1 cellular context compared by ENCODE assay signal in the genomic region with DNA sequence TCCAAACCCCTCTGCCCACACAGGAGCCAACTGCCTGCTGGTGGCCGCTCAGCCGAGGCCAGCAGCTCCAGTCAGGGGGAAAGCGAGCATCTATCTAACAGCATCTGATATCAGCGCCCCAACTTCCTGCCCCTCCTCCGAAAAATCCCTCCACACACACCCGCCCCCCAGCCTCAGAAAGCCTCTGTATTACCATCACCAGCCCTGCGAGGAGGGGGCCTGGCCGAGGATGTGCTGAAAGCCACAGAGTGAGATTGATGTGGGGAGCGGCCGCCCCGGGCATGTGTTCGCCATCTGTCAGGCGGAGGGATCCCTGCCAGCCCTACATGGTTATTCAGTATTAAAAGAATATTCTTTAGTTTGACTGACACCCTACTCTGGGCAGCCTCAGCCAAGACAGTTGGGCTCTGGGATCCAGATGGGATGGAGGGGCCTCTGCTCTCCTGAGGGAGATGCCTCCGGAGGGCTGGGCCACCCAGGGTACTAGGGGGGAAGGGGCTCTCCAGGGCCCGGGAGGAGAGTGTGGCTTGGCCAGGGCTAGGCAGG.
TF ChIP-seq lines count a peak whose summit lies in the region.

No MANE protein-coding gene starts in this region.

TF ChIP-seq in HepG2, 621 proteins besides CTCF, POLR2A, EP300 and RAD21 (continued from another document):
- no peak for TF ChIP-seq FOXP4 (CRISPR knock-in tag; IDR thresholded peaks at IDR 0.05)
- no peak for TF ChIP-seq ZNF547 (CRISPR knock-in tag; IDR thresholded peaks at IDR 0.05)
- TF ChIP-seq CREB1 (IDR thresholded peaks at IDR 0.05), result no peak
- TF ChIP-seq CREB1 (CRISPR knock-in tag; IDR thresholded peaks at IDR 0.05), result no peak
- TF ChIP-seq, protein P1, sequence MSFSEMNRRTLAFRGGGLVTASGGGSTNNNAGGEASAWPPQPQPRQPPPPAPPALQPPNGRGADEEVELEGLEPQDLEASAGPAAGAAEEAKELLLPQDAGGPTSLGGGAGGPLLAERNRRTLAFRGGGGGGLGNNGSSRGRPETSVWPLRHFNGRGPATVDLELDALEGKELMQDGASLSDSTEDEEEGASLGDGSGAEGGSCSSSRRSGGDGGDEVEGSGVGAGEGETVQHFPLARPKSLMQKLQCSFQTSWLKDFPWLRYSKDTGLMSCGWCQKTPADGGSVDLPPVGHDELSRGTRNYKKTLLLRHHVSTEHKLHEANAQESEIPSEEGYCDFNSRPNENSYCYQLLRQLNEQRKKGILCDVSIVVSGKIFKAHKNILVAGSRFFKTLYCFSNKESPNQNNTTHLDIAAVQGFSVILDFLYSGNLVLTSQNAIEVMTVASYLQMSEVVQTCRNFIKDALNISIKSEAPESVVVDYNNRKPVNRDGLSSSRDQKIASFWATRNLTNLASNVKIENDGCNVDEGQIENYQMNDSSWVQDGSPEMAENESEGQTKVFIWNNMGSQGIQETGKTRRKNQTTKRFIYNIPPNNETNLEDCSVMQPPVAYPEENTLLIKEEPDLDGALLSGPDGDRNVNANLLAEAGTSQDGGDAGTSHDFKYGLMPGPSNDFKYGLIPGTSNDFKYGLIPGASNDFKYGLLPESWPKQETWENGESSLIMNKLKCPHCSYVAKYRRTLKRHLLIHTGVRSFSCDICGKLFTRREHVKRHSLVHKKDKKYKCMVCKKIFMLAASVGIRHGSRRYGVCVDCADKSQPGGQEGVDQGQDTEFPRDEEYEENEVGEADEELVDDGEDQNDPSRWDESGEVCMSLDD (CRISPR knock-in tag; IDR thresholded peaks at IDR 0.05; ENCODE audit: borderline replicate concordance), result no peak
- TF ChIP-seq FOSL1 (CRISPR knock-in tag; IDR thresholded peaks at IDR 0.05; ENCODE audit: borderline replicate concordance), result no peak
- TF ChIP-seq ZNF576 (CRISPR knock-in tag; IDR thresholded peaks at IDR 0.05), result no peak
- no peak for TF ChIP-seq ETV6 (CRISPR knock-in tag; conservative IDR thresholded peaks at IDR 0.05)
- TF ChIP-seq, protein P2, sequence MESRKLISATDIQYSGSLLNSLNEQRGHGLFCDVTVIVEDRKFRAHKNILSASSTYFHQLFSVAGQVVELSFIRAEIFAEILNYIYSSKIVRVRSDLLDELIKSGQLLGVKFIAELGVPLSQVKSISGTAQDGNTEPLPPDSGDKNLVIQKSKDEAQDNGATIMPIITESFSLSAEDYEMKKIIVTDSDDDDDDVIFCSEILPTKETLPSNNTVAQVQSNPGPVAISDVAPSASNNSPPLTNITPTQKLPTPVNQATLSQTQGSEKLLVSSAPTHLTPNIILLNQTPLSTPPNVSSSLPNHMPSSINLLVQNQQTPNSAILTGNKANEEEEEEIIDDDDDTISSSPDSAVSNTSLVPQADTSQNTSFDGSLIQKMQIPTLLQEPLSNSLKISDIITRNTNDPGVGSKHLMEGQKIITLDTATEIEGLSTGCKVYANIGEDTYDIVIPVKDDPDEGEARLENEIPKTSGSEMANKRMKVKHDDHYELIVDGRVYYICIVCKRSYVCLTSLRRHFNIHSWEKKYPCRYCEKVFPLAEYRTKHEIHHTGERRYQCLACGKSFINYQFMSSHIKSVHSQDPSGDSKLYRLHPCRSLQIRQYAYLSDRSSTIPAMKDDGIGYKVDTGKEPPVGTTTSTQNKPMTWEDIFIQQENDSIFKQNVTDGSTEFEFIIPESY (CRISPR knock-in tag; IDR thresholded peaks at IDR 0.05), result no peak
- no peak for TF ChIP-seq CBX1 (IDR thresholded peaks at IDR 0.05; ENCODE audit: low read depth)
